In the genomic region with DNA sequence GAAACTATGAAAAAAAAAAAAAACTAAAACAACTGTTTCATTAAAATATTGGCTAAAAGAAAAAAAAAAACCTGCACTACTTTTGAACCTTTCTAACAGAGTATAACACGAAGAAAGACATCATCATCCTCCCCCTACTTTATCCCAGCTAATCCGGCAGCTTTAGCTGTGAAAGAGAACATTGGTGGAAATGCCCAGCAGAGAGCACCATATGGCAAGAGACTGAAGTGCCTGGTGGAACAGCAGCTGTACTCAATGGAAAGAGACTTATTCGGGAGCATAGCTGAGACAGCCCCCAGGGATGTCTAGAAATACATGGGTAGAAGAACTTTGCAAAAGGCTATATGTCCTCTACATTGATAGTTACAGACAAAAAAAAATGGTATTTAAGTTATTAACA, we compare ENCODE assay signal across 9 cellular contexts. TPM values are rescaled to one million over a fixed set of nuclear protein-coding genes. Genes with fewer than 3 reads are reported as not detected.
A peak's percentile ranks its signal among the peaks of the same experiment; 100 is the strongest.
DNase-seq lines count a peak whose midpoint lies in the region; TF ChIP-seq lines count a peak whose summit lies in the region.
"Had no signal": no experiment of that assay in that cellular context is flagged by ENCODE, and none has a peak within 500 bp of the region (broad histone marks: within the 10 kb centered on the region; RNA-seq: fewer than 3 reads in every experiment).

No MANE protein-coding gene starts in this region.

- no peak overlapping the region for H3K4me3 ChIP-seq in fibroblast of mammary gland (ENCODE audit: control insufficient read depth, low read depth, low read length)

- H3K27me3 Mint-ChIP-seq in activated CD4-positive, alpha-beta T cell treated with anti-CD3 and anti-CD28 coated beads, Interleukin-2, amount 10 ng/mL, durations not matched to agents 7 days and 5 days: peaks cover 4% of the 10 kb centered on the region
- no peaks in the 10 kb centered on the region for H3K27me3 Mint-ChIP-seq in activated naive CD8-positive, alpha-beta T cell treated with anti-CD3 and anti-CD28 coated beads for 36 hours

- H3K36me3 Mint-ChIP-seq in activated CD4-positive, alpha-beta T cell treated with anti-CD3 and anti-CD28 coated beads, Interleukin-2, amount 10 ng/mL, durations not matched to agents 7 days and 5 days (ENCODE audit: low read depth): no peaks in the 10 kb centered on the region
- no peaks in the 10 kb centered on the region for H3K36me3 Mint-ChIP-seq in activated naive CD8-positive, alpha-beta T cell treated with anti-CD3 and anti-CD28 coated beads for 36 hours

- H3K27ac Mint-ChIP-seq in activated CD4-positive, alpha-beta T cell treated with anti-CD3 and anti-CD28 coated beads, Interleukin-2, amount 10 ng/mL, durations not matched to agents 7 days and 5 days: no peak overlapping the region
- no peak overlapping the region for H3K27ac Mint-ChIP-seq in activated naive CD8-positive, alpha-beta T cell treated with anti-CD3 and anti-CD28 coated beads for 36 hours

- TF ChIP-seq CTCF in fibroblast of mammary gland (conservative IDR thresholded peaks at IDR 0.05; ENCODE audit: control insufficient read depth, insufficient read depth, low read depth, low read length): peak; percentile 17
- no peak for TF ChIP-seq CTCF in GM20000 (IDR thresholded peaks at IDR 0.05; ENCODE audit: extremely low read depth, missing control alignments)

- POLR2A ChIA-PET in activated CD4-positive, alpha-beta T cell treated with anti-CD3 and anti-CD28 coated beads, Interleukin-2, amount 10 ng/mL, durations not matched to agents 7 days and 5 days (lab: Charles Lee): interaction anchor here (0.7 kb wide), 1 partner anchor 688 kb away, joined by 9 read pairs; no protein-coding TSS in a partner anchor

- peak; percentile 16 for DNase-seq in activated CD4-positive, alpha-beta T cell treated with anti-CD3 and anti-CD28 coated beads, Interleukin-2, amount 10 ng/mL, durations not matched to agents 7 days and 5 days
- DNase-seq in activated CD4-positive, alpha-beta T cell treated with anti-CD3 and anti-CD28 coated beads for 4 hours: no peak
- DNase-seq in NCI-H82 (lab: John Stamatoyannopoulos, UW) (peak; percentile 93), fibroblast of mammary gland (ENCODE audit: low read depth) (peak; percentile 30), stromal cell of bone marrow (ENCODE audit: low read depth) (peak; percentile 10), GM20000 (ENCODE audit: low spot score) (no peak), SKM-1 (lab: John Stamatoyannopoulos, UW; ENCODE audit: unreplicated experiment) (no peak)
- no peak for DNase-seq in activated naive CD8-positive, alpha-beta T cell treated with anti-CD3 and anti-CD28 coated beads for 36 hours
- DNase-seq: Calu3 had no signal

- H3K4me3 Mint-ChIP-seq in activated CD4-positive, alpha-beta T cell treated with anti-CD3 and anti-CD28 coated beads, Interleukin-2, amount 10 ng/mL, durations not matched to agents 7 days and 5 days: no peak overlapping the region
- H3K4me3 Mint-ChIP-seq in activated naive CD8-positive, alpha-beta T cell treated with anti-CD3 and anti-CD28 coated beads for 36 hours: no peak overlapping the region

- CTCF ChIA-PET in activated CD4-positive, alpha-beta T cell treated with anti-CD3 and anti-CD28 coated beads, Interleukin-2, amount 10 ng/mL, durations not matched to agents 7 days and 5 days (lab: Charles Lee): interaction anchor here (1.0 to 1.1 kb wide), 2 partner anchors 18 to 26 kb away, joined by 3 read pairs; no protein-coding TSS in a partner anchor

- H3K9me3 Mint-ChIP-seq in activated CD4-positive, alpha-beta T cell treated with anti-CD3 and anti-CD28 coated beads, Interleukin-2, amount 10 ng/mL, durations not matched to agents 7 days and 5 days: peaks cover 6% of the 10 kb centered on the region
- H3K9me3 Mint-ChIP-seq in activated naive CD8-positive, alpha-beta T cell treated with anti-CD3 and anti-CD28 coated beads for 36 hours: peaks cover 5% of the 10 kb centered on the region

- no peaks in the 10 kb centered on the region for H3K4me1 Mint-ChIP-seq in activated CD4-positive, alpha-beta T cell treated with anti-CD3 and anti-CD28 coated beads, Interleukin-2, amount 10 ng/mL, durations not matched to agents 7 days and 5 days
- H3K4me1 Mint-ChIP-seq in activated naive CD8-positive, alpha-beta T cell treated with anti-CD3 and anti-CD28 coated beads for 36 hours: no peaks in the 10 kb centered on the region

RNA-seq across cellular contexts. Expression of gene STPG2, which starts 30.3 kb away (rescaled TPM):
- total RNA-seq in activated CD4-positive, alpha-beta T cell treated with anti-CD3 and anti-CD28 coated beads, Interleukin-2, amount 10 ng/mL, durations not matched to agents 7 days and 5 days: under 1 TPM in 1 of 2 experiments, not detected in 1; 0.12 TPM
- total RNA-seq in activated naive CD8-positive, alpha-beta T cell treated with anti-CD3 and anti-CD28 coated beads for 36 hours: not detected
- total RNA-seq: Calu3 had no signal

Comparison
In these comparisons a context has a peak if more than half of its experiments do, and no peak if none do; other contexts are left out.
1. DNase-seq: peak in activated CD4-positive, alpha-beta T cell treated with anti-CD3 and anti-CD28 coated beads, Interleukin-2, amount 10 ng/mL, durations not matched to agents 7 days and 5 days (single experiment), NCI-H82 (single experiment), fibroblast of mammary gland (single experiment) and stromal cell of bone marrow (single experiment); none in activated CD4-positive, alpha-beta T cell treated with anti-CD3 and anti-CD28 coated beads for 4 hours (0 of 2), GM20000 (single experiment), activated naive CD8-positive, alpha-beta T cell treated with anti-CD3 and anti-CD28 coated beads for 36 hours (single experiment) and SKM-1 (single experiment).